In the genomic region with DNA sequence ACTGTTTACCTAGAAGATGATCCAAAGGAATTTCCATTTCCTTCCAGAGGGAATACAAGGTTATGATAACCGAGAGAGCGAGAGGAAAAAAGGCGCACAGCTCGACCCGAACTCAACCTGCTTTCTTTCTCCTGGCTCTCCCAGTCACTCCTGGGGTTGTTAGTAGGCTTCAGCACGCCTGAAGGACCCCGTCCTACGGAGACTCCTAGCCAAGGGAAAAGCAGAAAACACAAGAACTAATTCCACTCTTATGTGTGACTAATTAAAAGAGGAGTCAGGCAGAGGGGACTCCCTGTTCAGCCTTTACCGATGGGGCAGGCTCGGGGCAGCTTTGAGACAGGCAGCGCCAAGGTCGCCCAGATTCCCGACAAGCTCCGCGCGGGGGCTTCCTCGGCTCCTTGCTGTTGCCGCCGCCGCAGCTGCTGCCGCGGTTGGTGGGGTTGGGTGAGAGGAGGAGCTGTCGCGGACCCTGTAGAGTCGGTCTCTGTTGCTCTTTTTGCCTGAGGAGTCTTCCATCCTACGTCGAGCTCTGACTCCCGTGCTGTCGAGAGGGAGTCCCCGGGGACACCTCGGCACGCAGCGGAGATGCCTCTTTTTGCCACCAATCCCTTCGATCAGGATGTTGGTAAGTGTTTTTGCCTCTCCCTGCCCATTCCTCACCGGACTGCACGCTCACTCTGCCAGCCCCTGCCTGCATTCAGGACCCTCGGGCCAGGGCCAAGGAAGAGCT, we compare ENCODE assay signal across 8 cellular contexts. TPM values are rescaled to one million over a fixed set of nuclear protein-coding genes. Genes with fewer than 3 reads are reported as not detected.
DNase-seq lines count a peak whose midpoint lies in the region; ATAC-seq, FAIRE-seq and TF ChIP-seq lines count a peak whose summit lies in the region.

A gene (plus strand): TSS at position 397 of the 730 bp plus-strand sequence. CDS start 189 bp downstream, at position 586.

- H3K36me3 ChIP-seq in H1 (ENCODE audit: control insufficient read depth in 2 of 4, insufficient read depth in 4 of 4, low read length in 3 of 4): peaks cover 0 to 2% (median under 1%) of the 10 kb centered on the region in 4 experiments; a peak in 2 of 8 replicates
- H3K36me3 ChIP-seq in mesenchymal stem cell (ENCODE audit: control insufficient read depth in 1 of 2, insufficient read depth in 2 of 2, low read depth in 1 of 2, low read length in 2 of 2): peaks cover 0 to 4% of the 10 kb centered on the region in 2 experiments

- 0% methylated on average over 23 of the region's 37 CpGs; no CpG with 5 or more reads in 1 of the 2 experiments for WGBS in H1 (ENCODE audit: extremely low coverage in 1 of 2, insufficient coverage in 1 of 2, insufficient read length in 1 of 2, insufficient replicate concordance in 2 of 2, low coverage in 1 of 2, low lambda C conversion rate in 2 of 2, missing lambda C conversion rate in 1 of 2), 2 experiments
- under 1% methylated on average over 34 of the region's 37 CpGs for WGBS in mesenchymal stem cell

- H3K18ac ChIP-seq in H1 (ENCODE audit: extremely low read depth, low read length): peak within 1 kb of the TSS; percentile 96
- H3K18ac ChIP-seq in mesenchymal stem cell (ENCODE audit: low read depth in 1 of 2, low read length in 2 of 2): peak within 1 kb of the TSS; percentile 55 to 75

- H3K79me1 ChIP-seq in H1 (ENCODE audit: low read depth, low read length): no peaks in the 10 kb centered on the region
- peaks cover 4% of the 10 kb centered on the region for H3K79me1 ChIP-seq in mesenchymal stem cell (replicated peaks; ENCODE audit: low read length, poor library complexity, severe bottlenecking)

- H3K23ac ChIP-seq in H1 (ENCODE audit: insufficient read length) (no peak within 1 kb of the TSS), mesenchymal stem cell (ENCODE audit: low read length in 2 of 2) (peak within 1 kb of the TSS in 1 of 2 experiments; percentile 37)

- 0 out of 2 replicates have a peak within 1 kb of the TSS, but pooled peaks have one; percentile 3 for H2AK5ac ChIP-seq in H1 (ENCODE audit: low read depth, low read length)
- H2AK5ac ChIP-seq in mesenchymal stem cell (ENCODE audit: low read length, severe bottlenecking): no peak within 1 kb of the TSS

- H3K79me2 ChIP-seq in H1 (ENCODE audit: control insufficient read depth in 1 of 2, insufficient read depth in 2 of 2, low read length in 2 of 2): peaks cover 17 to 69% of the 10 kb centered on the region in 2 experiments

- H3K4me3 ChIP-seq in H1 (ENCODE audit: extremely low read depth in 1 of 4, insufficient read depth in 2 of 4, low read depth in 3 of 4, low read length in 4 of 4): peak within 1 kb of the TSS; percentile 86 to 98 (median 96)
- H3K4me3 ChIP-seq in mesenchymal stem cell (ENCODE audit: insufficient read depth in 1 of 2, low read depth in 1 of 2, low read length in 2 of 2): peak within 1 kb of the TSS; percentile 88 to 96

- peak within 1 kb of the TSS; percentile 97 for H4K91ac ChIP-seq in H1 (replicated peaks; ENCODE audit: insufficient read length, low read length)
- peak within 1 kb of the TSS; percentile 73 for H4K91ac ChIP-seq in mesenchymal stem cell (ENCODE audit: low read length)

- CTCF ChIA-PET in H1 (lab: Charles Lee; ENCODE audit: partially characterized antibody): interaction anchor here (0.9 to 1.6 kb wide), 5 partner anchors 10 to 668 kb away, joined by 3 to 5 read pairs (median 4); no protein-coding TSS in a partner anchor

- no peaks in the 10 kb centered on the region; the same call in 1 of the 2 replicates for H3K23me2 ChIP-seq in H1 (ENCODE audit: low read depth, low read length)

- TF ChIP-seq RAD21 in H1 (IDR thresholded peaks at IDR 0.05 in 1 of 2, conservative IDR thresholded peaks at IDR 0.05 in 1 of 2; ENCODE audit: low read depth in 2 of 2, low read length in 2 of 2): no peak

- TF ChIP-seq CTCF in H1 (IDR thresholded peaks at IDR 0.05; ENCODE audit: control extremely low read depth in 1 of 3, insufficient read depth in 1 of 3, low read depth in 1 of 3, low read length in 3 of 3): no peak

- peaks cover 0 to 2% of the 10 kb centered on the region in 2 experiments for H4K20me1 ChIP-seq in H1 (replicated peaks in 1 of 2; ENCODE audit: control insufficient read depth in 1 of 2, insufficient read depth in 2 of 2, low read length in 2 of 2)

- H3K4ac ChIP-seq in H1 (replicated peaks; ENCODE audit: insufficient read length, low read depth, low read length): peak within 1 kb of the TSS; percentile 4
- peak within 1 kb of the TSS; percentile 7 to 62 for H3K4ac ChIP-seq in mesenchymal stem cell (ENCODE audit: low read depth in 1 of 2, low read length in 2 of 2)

- H4K8ac ChIP-seq in H1 (ENCODE audit: extremely low read depth, insufficient read depth, low read length) (peak within 1 kb of the TSS; percentile 98; the same call in 1 of the 2 replicates), mesenchymal stem cell (ENCODE audit: low read length) (peak within 1 kb of the TSS; percentile 62)

- peak within 1 kb of the TSS; percentile 71 to 81 for H3K4me2 ChIP-seq in H1 (ENCODE audit: insufficient read depth in 1 of 2, low read depth in 2 of 2, low read length in 2 of 2)
- H3K4me2 ChIP-seq in mesenchymal stem cell (ENCODE audit: low read length, poor library complexity, severe bottlenecking): peak within 1 kb of the TSS; percentile 76

- H2BK5ac ChIP-seq in H1 (ENCODE audit: low read depth, low read length) (peak within 1 kb of the TSS; percentile 100), mesenchymal stem cell (ENCODE audit: low read depth, low read length, poor library complexity, severe bottlenecking) (peak within 1 kb of the TSS; percentile 97)

- POLR2A ChIA-PET in H1 (lab: Charles Lee; ENCODE audit: partially characterized antibody): interaction anchor here (0.8 to 3.8 kb wide), 19 partner anchors 9 to 68 kb away, joined by 3 to 29 read pairs (median 5); a partner anchor contains a TSS

- H3K9me3 ChIP-seq in H1 (ENCODE audit: insufficient read depth in 2 of 2, low read depth in 1 of 2, low read length in 1 of 2) (no peaks in the 10 kb centered on the region), mesenchymal stem cell (ENCODE audit: control insufficient read depth, low read length) (no peaks in the 10 kb centered on the region)

- H2BK12ac ChIP-seq in H1 (ENCODE audit: low read depth, low read length): peak within 1 kb of the TSS; percentile 99
- peak within 1 kb of the TSS in 1 of 2 experiments; percentile 61 for H2BK12ac ChIP-seq in mesenchymal stem cell (ENCODE audit: low read length in 2 of 2)

- in situ Hi-C loops in Caki2 (cut with HindIII; ENCODE audit: low pct_unique_long_range_greater_than_20kb, low sequenced_read_pairs): no loop called here

- peak within 1 kb of the TSS; percentile 93 for H3K56ac ChIP-seq in H1 (replicated peaks; ENCODE audit: insufficient read length, low read depth, low read length)

- peak within 1 kb of the TSS; percentile 99 for H3K27ac ChIP-seq in H1 (ENCODE audit: low read depth, low read length)
- peak within 1 kb of the TSS; percentile 96 for H3K27ac ChIP-seq in mesenchymal stem cell (ENCODE audit: low read length, poor library complexity, severe bottlenecking)

- H2BK15ac ChIP-seq in H1 (ENCODE audit: low read length): no peak within 1 kb of the TSS
- H2BK15ac ChIP-seq in mesenchymal stem cell (ENCODE audit: low read depth, poor library complexity, severe bottlenecking): no peak within 1 kb of the TSS

- peak; percentile 83 to 91 for TF ChIP-seq POLR2A in H1 (IDR thresholded peaks at IDR 0.05; ENCODE audit: control extremely low read depth in 1 of 2, low read depth in 2 of 2, low read length in 2 of 2)

- TF ChIP-seq EP300 in H1 (IDR thresholded peaks at IDR 0.05; ENCODE audit: borderline replicate concordance in 1 of 2, low read depth in 2 of 2, low read length in 2 of 2): peak in 1 of 2 experiments; percentile 15; a peak in 1 of 3 replicates

- H3K9ac ChIP-seq in H1 (replicated peaks in 1 of 4; ENCODE audit: extremely low read depth in 1 of 4, low read depth in 3 of 4, low read length in 3 of 4) (peak within 1 kb of the TSS; percentile 75 to 100 (median 92)), mesenchymal stem cell (ENCODE audit: low read length) (peak within 1 kb of the TSS; percentile 99)

- H2AFZ ChIP-seq in H1 (ENCODE audit: low read length): peak within 1 kb of the TSS; percentile 88
- H2AFZ ChIP-seq in mesenchymal stem cell (ENCODE audit: low read depth, low read length): peak within 1 kb of the TSS; percentile 66

- H4K5ac ChIP-seq in H1 (ENCODE audit: insufficient read length, low read depth, low read length): peak within 1 kb of the TSS; percentile 99

- H3K4me1 ChIP-seq in H1 (replicated peaks in 1 of 4; ENCODE audit: control insufficient read depth in 3 of 4, insufficient read depth in 4 of 4, low read length in 3 of 4) (peaks cover 0 to 5% (median 1%) of the 10 kb centered on the region in 4 experiments; a peak in 4 of 7 replicates), mesenchymal stem cell (ENCODE audit: control insufficient read depth, insufficient read depth, low read depth, low read length) (peaks cover 4% of the 10 kb centered on the region)

- H3K14ac ChIP-seq in H1 (ENCODE audit: insufficient read length) (peak within 1 kb of the TSS; percentile 62), mesenchymal stem cell (ENCODE audit: low read length in 2 of 2) (peak within 1 kb of the TSS in 1 of 2 experiments; percentile 82)

- FAIRE-seq in H1 (lab: Jason Lieb, UNC): no peak

- no peak within 1 kb of the TSS; the same call in 1 of the 2 replicates for H2BK20ac ChIP-seq in H1 (ENCODE audit: low read length)

- DNase-seq in Caki2 (ENCODE audit: low read depth) (peak; percentile 98), HUDEP-2 (lab: John Stamatoyannopoulos, UW; ENCODE audit: unreplicated experiment in 76 of 76) (peak; percentile 20 to 99 (median 88)), NOMO-1 treated with dmso at 0.1 percent for 144 hours (lab: John Stamatoyannopoulos, UW; ENCODE audit: unreplicated experiment) (peak; percentile 86), H1 (ENCODE audit: low read depth in 1 of 2, low spot score in 2 of 2) (peak; percentile 69 to 91), mesenchymal stem cell (peak; percentile 96)
- peak; percentile 79 to 84 (median 80) for DNase-seq in activated CD8-positive, alpha-beta memory T cell treated with anti-CD3 and anti-CD28 coated beads for 48 hours (ENCODE audit: low read depth in 2 of 3, low spot score in 2 of 3)
- peak; percentile 83 for DNase-seq in stimulated activated CD8-positive, alpha-beta memory T cell treated with anti-CD3 and anti-CD28 coated beads, Interleukin-12 subunit alpha, Interleukin-12 subunit beta, amount 100 ng/mL, for 4 hours (ENCODE audit: low read depth)

- ATAC-seq in GM21390 (IDR thresholded peaks at IDR 0.05; ENCODE audit: unreplicated experiment): peak; percentile 88

- H2BK120ac ChIP-seq in H1 (replicated peaks; ENCODE audit: low read depth, low read length) (peak within 1 kb of the TSS; percentile 99), mesenchymal stem cell (ENCODE audit: low read depth, low read length) (peak within 1 kb of the TSS; percentile 56)

- H3K27me3 ChIP-seq in H1 (replicated peaks in 1 of 4; ENCODE audit: control insufficient read depth in 3 of 4, extremely low read depth in 1 of 4, insufficient read depth in 3 of 4, low read length in 3 of 4) (no peaks in the 10 kb centered on the region), mesenchymal stem cell (ENCODE audit: control insufficient read depth in 1 of 2, insufficient read depth in 1 of 2, low read length in 2 of 2) (no peaks in the 10 kb centered on the region)

RNA-seq across cellular contexts. Expression of the gene that starts here (rescaled TPM):
- total RNA-seq in Caki2 (2014; rRNA removed; shearing (Covaris generic); ENCODE audit: low replicate concordance): 14.3 and 23.6 TPM in 2 replicates
- 27.8 and 29.7 TPM in 2 replicates for total RNA-seq in H1 (2021; fragmentation: NEBNext Ultra II Directional; extraction: Animal tissue kit (Norgen Biotek cat#: 25700))
- polyA plus RNA-seq in H1 (2011; rRNA removed): 17.0 and 22.0 TPM in 2 replicates
- 22.5 TPM for polyA plus RNA-seq in H1 (2011; cell fraction: cytosol; rRNA removed)
- 18.9 TPM for polyA plus RNA-seq in H1 (2011; cell fraction: nucleus; rRNA removed)
- polyA plus RNA-seq in H1 (2012, experiment 1 of 2): 11.4 to 21.0 TPM (median 13.5 TPM) in 4 replicates
- 3.5 TPM for polyA plus RNA-seq in H1 (2012, experiment 2 of 2)
- polyA plus RNA-seq in H1 (2013, experiment 1 of 2): 21.2 TPM
- polyA plus RNA-seq in H1 (2013, experiment 2 of 2): 21.7 TPM
- 32.6 and 35.1 TPM in 2 replicates for polyA minus RNA-seq in H1 (2011; rRNA and poly(A)+ RNA removed)
- 15.3 TPM for polyA minus RNA-seq in H1 (2011; cell fraction: cytosol; rRNA and poly(A)+ RNA removed)
- 46.6 TPM for polyA minus RNA-seq in H1 (2011; cell fraction: nucleus; rRNA and poly(A)+ RNA removed)
- polyA plus RNA-seq in mesenchymal stem cell (2013, experiment 1 of 2): 27.5 TPM
- 26.7 TPM for polyA plus RNA-seq in mesenchymal stem cell (2013, experiment 2 of 2)

Comparison
In these comparisons a context has a peak if more than half of its experiments do, and no peak if none do; other contexts are left out.
1. Peak in every context shown above with its lines: DNase-seq, ATAC-seq, H3K4me3 ChIP-seq and H3K27ac ChIP-seq.